17 cellular contexts compared by ENCODE assay signal in the genomic region with DNA sequence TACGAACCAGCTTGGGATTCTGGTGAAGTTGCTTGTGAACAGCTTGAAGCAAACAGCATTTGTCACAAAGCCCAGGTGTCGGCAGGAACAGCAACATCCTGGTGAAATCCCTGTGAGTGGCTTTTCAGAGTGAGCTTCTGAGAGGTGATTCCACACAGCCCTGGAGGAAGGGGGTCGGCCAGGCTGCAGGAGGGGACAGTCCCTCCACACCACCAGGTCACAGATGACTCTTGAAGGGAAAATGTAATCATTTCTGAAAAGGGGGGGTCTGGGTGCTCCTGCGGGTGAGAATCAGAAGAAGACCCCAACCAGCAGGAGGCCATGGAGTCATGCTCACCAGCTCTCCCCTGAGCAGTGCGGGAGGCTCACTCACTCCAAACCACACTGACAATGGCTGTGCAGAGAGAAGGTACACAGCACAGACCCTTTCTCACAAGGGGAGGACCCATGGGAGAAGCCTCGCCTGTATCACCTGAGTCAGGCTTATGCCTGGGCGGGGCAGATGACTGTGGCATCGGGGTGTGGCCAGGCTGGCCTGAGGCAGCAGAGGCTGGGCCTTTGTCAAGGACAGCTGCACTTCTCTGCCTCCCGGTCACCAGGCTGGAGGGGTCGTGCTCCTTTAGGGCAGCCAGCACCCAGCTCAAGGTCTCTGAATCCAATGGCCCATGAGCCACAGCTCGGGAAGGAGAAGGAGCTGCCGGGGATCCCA. TPM values are rescaled to one million over a fixed set of nuclear protein-coding genes. Genes with fewer than 3 reads are reported as not detected.
DNase-seq lines count a peak whose midpoint lies in the region; ATAC-seq, FAIRE-seq and TF ChIP-seq lines count a peak whose summit lies in the region.
"Had no signal": no experiment of that assay in that cellular context is flagged by ENCODE, and none has a peak within 500 bp of the region (broad histone marks: within the 10 kb centered on the region; RNA-seq: fewer than 3 reads in every experiment).

No MANE protein-coding gene starts in this region.

- peaks cover 5 to 9% of the 10 kb centered on the region in 2 experiments for H3K36me3 ChIP-seq in keratinocyte (ENCODE audit: control insufficient read depth in 2 of 2, extremely low read depth in 1 of 2, insufficient read depth in 2 of 2, low read length in 2 of 2)

- peaks cover 11% of the 10 kb centered on the region for H3K27me3 Mint-ChIP-seq in endothelial cell (ENCODE audit: unreplicated experiment)
- peaks cover 0 to 3% (median 0%) of the 10 kb centered on the region in 3 donors for H3K27me3 Mint-ChIP-seq in CD14-positive monocyte (ENCODE audit: low read depth in 3 of 3)
- H3K27me3 Mint-ChIP-seq: activated CD8-positive, alpha-beta memory T cell treated with anti-CD3 and anti-CD28 coated beads, Interleukin-2, amount 10 ng/mL, durations not matched to agents 7 days and 5 days; central memory CD8-positive, alpha-beta T cell; naive thymus-derived CD8-positive, alpha-beta T cell had no signal

- no peaks in the 10 kb centered on the region for H3K27me3 ChIP-seq in keratinocyte (ENCODE audit: control insufficient read depth, extremely low read depth, insufficient read depth, low read length)
- H3K27me3 ChIP-seq: BLaER1 treated with 17β-estradiol and CSF1 and Interleukin-3, amounts not matched to agents 10 nM and 100 nM; heart left ventricle; SJCRH30 had no signal

- no peak overlapping the region for H3K4me3 ChIP-seq in A549
- no peak overlapping the region for H3K4me3 ChIP-seq in keratinocyte (ENCODE audit: control insufficient read depth in 2 of 3, extremely low read depth in 1 of 3, insufficient read depth in 2 of 3, low read depth in 1 of 3, low read length in 3 of 3)
- H3K4me3 ChIP-seq: BLaER1 treated with 17β-estradiol and CSF1 and Interleukin-3, amounts not matched to agents 10 nM and 100 nM; heart left ventricle; left ventricle myocardium inferior; SJCRH30 had no signal

- no peak overlapping the region for H3K4me2 ChIP-seq in A549
- peak overlapping the region; percentile 10 for H3K4me2 ChIP-seq in keratinocyte (ENCODE audit: control insufficient read depth, extremely low read depth, insufficient read depth, low read depth, low read length)
- H3K4me2 ChIP-seq: BLaER1 treated with 17β-estradiol and CSF1 and Interleukin-3, amounts not matched to agents 10 nM and 100 nM had no signal

- CTCF ChIA-PET in A549 (lab: Yijun Ruan, JAX): interaction anchor here (1.2 to 4.3 kb wide), 2 partner anchors 15 to 176 kb away, joined by 4 to 18 read pairs; no protein-coding TSS in a partner anchor

- H2AFZ ChIP-seq in keratinocyte (ENCODE audit: control insufficient read depth, low read length): no peak overlapping the region

- H3K9ac ChIP-seq in keratinocyte (ENCODE audit: control insufficient read depth, extremely low read depth, insufficient read depth, low read length): peak overlapping the region; percentile 37
- H3K9ac ChIP-seq: BLaER1 treated with 17β-estradiol and CSF1 and Interleukin-3, amounts not matched to agents 10 nM and 100 nM had no signal

- TF ChIP-seq EP300 in A549 (IDR thresholded peaks at IDR 0.05): no peak

- 81% methylated on average over 8 of the region's 12 CpGs for WGBS in A549 (ENCODE audit: missing lambda C conversion rate)

- no peak for TF ChIP-seq RAD21 in A549 (conservative IDR thresholded peaks at IDR 0.05 in 1 of 2, IDR thresholded peaks at IDR 0.05 in 1 of 2)

- ATAC-seq in A549: peak; percentile 40; a peak in 3 of 6 replicates
- ATAC-seq: activated CD8-positive, alpha-beta memory T cell treated with anti-CD3 and anti-CD28 coated beads, Interleukin-2, amount 10 ng/mL, durations not matched to agents 7 days and 5 days; naive thymus-derived CD8-positive, alpha-beta T cell had no signal

- no peak for TF ChIP-seq POLR2A in A549 (IDR thresholded peaks at IDR 0.05; ENCODE audit: low read length)

- TF ChIP-seq CTCF in A549 (IDR thresholded peaks at IDR 0.05) (no peak), keratinocyte (optimal IDR thresholded peaks at IDR 0.05 in 1 of 3, IDR thresholded peaks at IDR 0.05 in 1 of 3, conservative IDR thresholded peaks at IDR 0.05 in 1 of 3; ENCODE audit: extremely low read depth in 1 of 3, insufficient read depth in 2 of 3, low read length in 3 of 3) (no peak), endothelial cell (IDR thresholded peaks at IDR 0.05; ENCODE audit: unreplicated experiment) (no peak), CD14-positive monocyte (IDR thresholded peaks at IDR 0.05) (no peak)

- POLR2A ChIA-PET in A549 (lab: Yijun Ruan, JAX): no interaction called here

- no peaks in the 10 kb centered on the region for H4K20me1 ChIP-seq in keratinocyte (ENCODE audit: control insufficient read depth, extremely low read depth, insufficient read depth, low read length)

- H3K9me3 ChIP-seq in A549 (no peaks in the 10 kb centered on the region), keratinocyte (ENCODE audit: control insufficient read depth, low read depth, low read length) (no peaks in the 10 kb centered on the region)
- H3K9me3 ChIP-seq: BLaER1 treated with 17β-estradiol and CSF1 and Interleukin-3, amounts not matched to agents 10 nM and 100 nM; heart left ventricle; left ventricle myocardium inferior; SJCRH30 had no signal

- no peaks in the 10 kb centered on the region for H3K79me2 ChIP-seq in keratinocyte (ENCODE audit: control insufficient read depth, insufficient read depth, low read length)

- no peaks in the 10 kb centered on the region for H3K9me3 Mint-ChIP-seq in endothelial cell (ENCODE audit: unreplicated experiment)
- H3K9me3 Mint-ChIP-seq in CD14-positive monocyte: no peaks in the 10 kb centered on the region
- H3K9me3 Mint-ChIP-seq: central memory CD8-positive, alpha-beta T cell; naive thymus-derived CD8-positive, alpha-beta T cell had no signal

- H3K9me1 ChIP-seq in keratinocyte (ENCODE audit: control insufficient read depth, extremely low read depth, insufficient read depth, low read length): no peaks in the 10 kb centered on the region

- H3K4me1 ChIP-seq in A549 (peaks cover 11% of the 10 kb centered on the region; the same call in 2 of the 3 replicates), keratinocyte (ENCODE audit: control insufficient read depth, extremely low read depth, insufficient read depth, low read length) (peaks cover 17% of the 10 kb centered on the region)

- DNase-seq in A549 (ENCODE audit: low read depth in 1 of 2, low spot score in 1 of 2): peak in 1 of 2 experiments; percentile 41
- DNase-seq in DMS153 treated with DMSO at 0.1 percent for 48 hours (lab: John Stamatoyannopoulos, UW; ENCODE audit: unreplicated experiment): peak; percentile 43
- peak; percentile 82 for DNase-seq in NCI-H69 (lab: John Stamatoyannopoulos, UW)
- peak; percentile 45 for DNase-seq in keratinocyte (ENCODE audit: low read depth, low spot score)
- DNase-seq in dermis blood vessel endothelial cell: no peak
- DNase-seq in endothelial cell (ENCODE audit: low spot score): no peak
- no peak for DNase-seq in activated naive CD4-positive, alpha-beta T cell treated with anti-CD3 and anti-CD28 coated beads, Interleukin-2, amount 50 U/mL, for 16 hours
- no peak for DNase-seq in CD14-positive monocyte (ENCODE audit: low spot score)
- DNase-seq: activated CD8-positive, alpha-beta memory T cell treated with anti-CD3 and anti-CD28 coated beads, Interleukin-2, amount 10 ng/mL, durations not matched to agents 7 days and 5 days; left ventricle myocardium inferior; naive thymus-derived CD8-positive, alpha-beta T cell; NK-92 treated with Interleukin-12 subunit alpha and Interleukin-12 subunit beta, amount 100 ng/mL, for 24 hours; stimulated activated CD4-positive, alpha-beta T cell treated with anti-CD3 and anti-CD28 coated beads, Interleukin-2, amount 100 ng/mL, for 24 hours had no signal

- H3K27ac ChIP-seq in A549 (no peak overlapping the region), keratinocyte (ENCODE audit: control insufficient read depth, insufficient read depth, low read length) (peak overlapping the region; percentile 54)
- H3K27ac ChIP-seq: BLaER1 treated with 17β-estradiol and CSF1 and Interleukin-3, amounts not matched to agents 10 nM and 100 nM; heart left ventricle; SJCRH30 had no signal

- intact Hi-C loops in CD14-positive monocyte (cut with micrococcal nuclease): no loop called here

- dilution Hi-C loops in keratinocyte (cut with MboI; ENCODE audit: extremely low pct_ligation_motif_present, low sequenced_read_pairs): no loop called here

- H3K4me3 Mint-ChIP-seq in endothelial cell (ENCODE audit: unreplicated experiment): no peak overlapping the region
- no peak overlapping the region for H3K4me3 Mint-ChIP-seq in CD14-positive monocyte
- H3K4me3 Mint-ChIP-seq: activated CD8-positive, alpha-beta memory T cell treated with anti-CD3 and anti-CD28 coated beads, Interleukin-2, amount 10 ng/mL, durations not matched to agents 7 days and 5 days; central memory CD8-positive, alpha-beta T cell; naive thymus-derived CD8-positive, alpha-beta T cell had no signal

- peaks cover 3% of the 10 kb centered on the region for H3K36me3 Mint-ChIP-seq in endothelial cell (ENCODE audit: low read depth, unreplicated experiment)
- H3K36me3 Mint-ChIP-seq in CD14-positive monocyte: peaks cover 54 to 70% of the 10 kb centered on the region in 2 donors
- H3K36me3 Mint-ChIP-seq: activated CD8-positive, alpha-beta memory T cell treated with anti-CD3 and anti-CD28 coated beads, Interleukin-2, amount 10 ng/mL, durations not matched to agents 7 days and 5 days had no signal

- no peak overlapping the region for H3K27ac Mint-ChIP-seq in endothelial cell (ENCODE audit: unreplicated experiment)
- H3K27ac Mint-ChIP-seq in CD14-positive monocyte: no peak overlapping the region
- H3K27ac Mint-ChIP-seq: activated CD8-positive, alpha-beta memory T cell treated with anti-CD3 and anti-CD28 coated beads, Interleukin-2, amount 10 ng/mL, durations not matched to agents 7 days and 5 days; naive thymus-derived CD8-positive, alpha-beta T cell had no signal

- FAIRE-seq in A549 (lab: Jason Lieb, UNC): no peak
- FAIRE-seq in keratinocyte (lab: Jason Lieb, UNC): peak; percentile 44

- H3K4me1 Mint-ChIP-seq in endothelial cell (ENCODE audit: unreplicated experiment) (no peaks in the 10 kb centered on the region), CD14-positive monocyte (no peaks in the 10 kb centered on the region)
- H3K4me1 Mint-ChIP-seq: activated CD8-positive, alpha-beta memory T cell treated with anti-CD3 and anti-CD28 coated beads, Interleukin-2, amount 10 ng/mL, durations not matched to agents 7 days and 5 days; central memory CD8-positive, alpha-beta T cell had no signal

RNA-seq across cellular contexts. Expression of gene CHGA, which starts 14.4 kb away (rescaled TPM):
- polyA plus RNA-seq in A549 (2011; rRNA removed): 0.11 and 0.32 TPM in 2 replicates
- 0.44 and 0.45 TPM in 2 replicates for polyA plus RNA-seq in A549 (2012; cell fraction: cytosol; rRNA removed)
- 0.83 and 0.94 TPM in 2 replicates for polyA plus RNA-seq in A549 (2012; cell fraction: nucleus; rRNA removed)
- 0.61 to 0.73 TPM (median 0.70 TPM) in 3 replicates for polyA plus RNA-seq in A549 (2017; fragmentation: RNase III; extraction: RNeasy Plus Mini Kit Qiagen cat#74134 plus additional on column Dnase treatment)
- not detected in 2 replicates for polyA minus RNA-seq in A549 (2011; rRNA and poly(A)+ RNA removed)
- 0.04 to 0.08 TPM in 2 of 3 replicates, not detected in the other for polyA plus RNA-seq in keratinocyte
- polyA plus RNA-seq in keratinocyte (2011; ENCODE audit: low read depth): not detected
- 0.08 TPM in 1 of 2 replicates, not detected in the other for polyA plus RNA-seq in keratinocyte (2011; cell fraction: cytosol; rRNA removed)
- polyA plus RNA-seq in keratinocyte (2011; cell fraction: nucleus; rRNA removed): 0.14 TPM in 1 of 2 replicates, not detected in the other
- polyA plus RNA-seq in keratinocyte (2012; ENCODE audit: low replicate concordance): 0.18 TPM in 1 of 2 replicates, not detected in the other
- 6.7 TPM in 1 of 3 replicates, not detected in the others for polyA minus RNA-seq in keratinocyte
- polyA minus RNA-seq in keratinocyte (2011; cell fraction: cytosol; rRNA and poly(A)+ RNA removed): not detected
- not detected in 2 replicates for polyA minus RNA-seq in keratinocyte (2011; cell fraction: nucleus; rRNA and poly(A)+ RNA removed)
- total RNA-seq in dermis blood vessel endothelial cell: under 0.01 and 0.09 TPM in 2 replicates
- total RNA-seq in endothelial cell (ENCODE audit: unreplicated experiment): 0.67 TPM
- not detected for polyA plus RNA-seq in CD14-positive monocyte
- total RNA-seq: activated CD8-positive, alpha-beta memory T cell treated with anti-CD3 and anti-CD28 coated beads, Interleukin-2, amount 10 ng/mL, durations not matched to agents 7 days and 5 days; heart left ventricle; left ventricle myocardium inferior; naive thymus-derived CD8-positive, alpha-beta T cell; SJCRH30 had no signal

Comparison
In these comparisons a context has a peak if more than half of its experiments do, and no peak if none do; other contexts are left out.
1. DNase-seq: peak in DMS153 treated with DMSO at 0.1 percent for 48 hours (single experiment), NCI-H69 (single experiment) and keratinocyte (single experiment); none in dermis blood vessel endothelial cell (single experiment), endothelial cell (single experiment), activated naive CD4-positive, alpha-beta T cell treated with anti-CD3 and anti-CD28 coated beads, Interleukin-2, amount 50 U/mL, for 16 hours (single experiment) and CD14-positive monocyte (single experiment).